Comparison of ENCODE assay signal across 4 cellular contexts in the genomic region with DNA sequence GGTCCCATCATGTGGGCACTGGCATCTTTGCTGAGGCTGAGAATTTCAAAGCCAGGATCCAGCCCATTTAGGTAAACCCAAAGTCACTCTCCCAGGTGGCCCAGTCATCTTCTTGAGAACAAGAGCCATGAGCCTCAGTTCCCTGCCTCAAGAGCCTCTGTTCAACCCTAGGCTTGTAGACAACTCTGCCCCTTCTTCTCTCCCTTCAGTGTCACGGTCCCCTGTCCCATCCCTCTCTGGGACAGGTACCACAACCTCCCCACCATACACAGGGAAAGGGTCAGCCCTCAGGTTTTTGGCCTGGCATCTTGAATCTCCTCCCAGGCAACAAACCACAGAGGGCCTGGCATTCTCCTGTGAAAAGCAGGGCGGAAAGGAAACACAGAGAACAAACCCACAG. TPM values are rescaled to one million over a fixed set of nuclear protein-coding genes. Genes with fewer than 3 reads are reported as not detected.
"Had no signal": no experiment of that assay in that cellular context is flagged by ENCODE, and none has a peak within 500 bp of the region (broad histone marks: within the 10 kb centered on the region; RNA-seq: fewer than 3 reads in every experiment).

No MANE protein-coding gene starts in this region.

RNA-seq across cellular contexts. Expression of a gene that starts 18.1 kb away (rescaled TPM):
- total RNA-seq: LHCN-M2, M059J, MCF 10A, NCI-H460 had no signal

RNA-seq across cellular contexts. Expression of a gene that starts 41.9 kb away (rescaled TPM):
- total RNA-seq: LHCN-M2, MCF 10A, NCI-H460 had no signal
